ENCODE assay signal across 10 cellular contexts in genomic region chr15:65533057-65533752, GRCh38. TPM values are rescaled to one million over a fixed set of nuclear protein-coding genes. Genes with fewer than 3 reads are reported as not detected.
DNase-seq lines count a peak whose midpoint lies in the region; ATAC-seq and TF ChIP-seq lines count a peak whose summit lies in the region.
"Had no signal": no experiment of that assay in that cellular context is flagged by ENCODE, and none has a peak within 500 bp of the region (broad histone marks: within the 10 kb centered on the region; RNA-seq: fewer than 3 reads in every experiment).

No MANE protein-coding gene starts in this region.

- DNase-seq in activated T-cell treated with anti-CD3 and anti-CD28 coated beads, Interleukin-2, amount 50 U/mL, for 72 hours = no peak
- DNase-seq in activated T-cell treated with anti-CD3 and anti-CD28 coated beads for 4 hours = no peak
- no peak for DNase-seq in RWPE2 (ENCODE audit: low spot score)
- DNase-seq in glutamatergic neuron = no peak
- DNase-seq in suprapubic skin (ENCODE audit: low spot score in 2 of 2) = no peak
- DNase-seq in esophagus muscularis mucosa (ENCODE audit: extremely low spot score) = no peak
- DNase-seq: central memory CD4-positive, alpha-beta T cell; heart left ventricle had no signal

- no peaks in the 10 kb centered on the region for H3K9me3 Mint-ChIP-seq in activated T-cell treated with anti-CD3 and anti-CD28 coated beads, Interleukin-2, amount 50 U/mL, for 72 hours
- peaks cover 6% of the 10 kb centered on the region for H3K9me3 Mint-ChIP-seq in glutamatergic neuron (ENCODE audit: unreplicated experiment)

- TF ChIP-seq EP300 in suprapubic skin (IDR thresholded peaks at IDR 0.05) = no peak
- no peak for TF ChIP-seq EP300 in esophagus muscularis mucosa (IDR thresholded peaks at IDR 0.05)

- whole genome bisulfite sequencing in suprapubic skin = 44% methylated on average over 5 of the region's 5 CpGs
- 77% methylated on average over 5 of the region's 5 CpGs for WGBS in esophagus muscularis mucosa

- H3K27me3 Mint-ChIP-seq in activated T-cell treated with anti-CD3 and anti-CD28 coated beads, Interleukin-2, amount 50 U/mL, for 72 hours (ENCODE audit: low read depth) = no peaks in the 10 kb centered on the region
- peaks cover 8% of the 10 kb centered on the region for H3K27me3 Mint-ChIP-seq in glutamatergic neuron (ENCODE audit: unreplicated experiment)

- intact Hi-C loops in esophagus muscularis mucosa (cut with DNase I) = loop anchor here (5.0 kb wide), 1 partner anchor 79 kb away; the partner anchor contains the start of gene INTS14

- ATAC-seq in activated T-cell treated with anti-CD3 and anti-CD28 coated beads, Interleukin-2, amount 50 U/mL, for 72 hours (replicated peaks in 1 of 2) = no peak
- no peak for ATAC-seq in RWPE2 (ENCODE audit: low read depth)
- ATAC-seq in GM18511 (IDR thresholded peaks at IDR 0.05; ENCODE audit: unreplicated experiment) = no peak
- ATAC-seq in GM19023 (IDR thresholded peaks at IDR 0.05; ENCODE audit: unreplicated experiment) = no peak
- ATAC-seq: heart left ventricle had no signal

- H3K36me3 ChIP-seq in RWPE2 (ENCODE audit: low read depth) = peaks cover 25% of the 10 kb centered on the region
- H3K36me3 ChIP-seq in suprapubic skin = no peaks in the 10 kb centered on the region
- H3K36me3 ChIP-seq in esophagus muscularis mucosa = no peaks in the 10 kb centered on the region

- H3K27me3 ChIP-seq in RWPE2 (ENCODE audit: insufficient read depth, poor library complexity, severe bottlenecking) (no peaks in the 10 kb centered on the region), suprapubic skin (no peaks in the 10 kb centered on the region), esophagus muscularis mucosa (no peaks in the 10 kb centered on the region)
- H3K27me3 ChIP-seq: heart left ventricle had no signal

- H3K27ac Mint-ChIP-seq in activated T-cell treated with anti-CD3 and anti-CD28 coated beads, Interleukin-2, amount 50 U/mL, for 72 hours = no peak overlapping the region
- peak overlapping the region; percentile 39 for H3K27ac Mint-ChIP-seq in glutamatergic neuron (ENCODE audit: unreplicated experiment)

- H3K27ac ChIP-seq in RWPE2 (ENCODE audit: poor library complexity, severe bottlenecking) (peak overlapping the region; percentile 7), suprapubic skin (peak overlapping the region; percentile 70), esophagus muscularis mucosa (replicated peaks in 1 of 4) (no peak overlapping the region)
- H3K27ac ChIP-seq: heart left ventricle had no signal

- peak overlapping the region; percentile 58 to 89 for H3K4me3 Mint-ChIP-seq in activated T-cell treated with anti-CD3 and anti-CD28 coated beads, Interleukin-2, amount 50 U/mL, for 72 hours
- peak overlapping the region; percentile 84 for H3K4me3 Mint-ChIP-seq in glutamatergic neuron (ENCODE audit: unreplicated experiment)

- H3K9me3 ChIP-seq in RWPE2 (ENCODE audit: severe bottlenecking) (no peaks in the 10 kb centered on the region), suprapubic skin (no peaks in the 10 kb centered on the region), esophagus muscularis mucosa (no peaks in the 10 kb centered on the region)
- H3K9me3 ChIP-seq: heart left ventricle had no signal

- H3K4me1 Mint-ChIP-seq in activated T-cell treated with anti-CD3 and anti-CD28 coated beads, Interleukin-2, amount 50 U/mL, for 72 hours (ENCODE audit: low read depth) = peaks cover 60% of the 10 kb centered on the region
- peaks cover 28% of the 10 kb centered on the region for H3K4me1 Mint-ChIP-seq in glutamatergic neuron (ENCODE audit: low read depth, unreplicated experiment)

- H3K4me3 ChIP-seq in RWPE2 (ENCODE audit: severe bottlenecking) = no peak overlapping the region
- H3K4me3 ChIP-seq in suprapubic skin = no peak overlapping the region
- H3K4me3 ChIP-seq in esophagus muscularis mucosa = no peak overlapping the region
- H3K4me3 ChIP-seq: heart left ventricle had no signal

- H3K4me1 ChIP-seq in RWPE2 (ENCODE audit: insufficient read depth, poor library complexity, severe bottlenecking) = peaks cover 36% of the 10 kb centered on the region
- H3K4me1 ChIP-seq in suprapubic skin = peaks cover 35% of the 10 kb centered on the region
- H3K4me1 ChIP-seq in esophagus muscularis mucosa = peaks cover 3 to 31% (median 26%) of the 10 kb centered on the region in 4 donors

- no peak for TF ChIP-seq POLR2A in suprapubic skin (IDR thresholded peaks at IDR 0.05)
- no peak for TF ChIP-seq POLR2A in esophagus muscularis mucosa (IDR thresholded peaks at IDR 0.05; ENCODE audit: low read depth)

- peaks cover 0 to 2% of the 10 kb centered on the region in 2 donors for H3K36me3 Mint-ChIP-seq in activated T-cell treated with anti-CD3 and anti-CD28 coated beads, Interleukin-2, amount 50 U/mL, for 72 hours (ENCODE audit: insufficient read depth in 2 of 2)
- H3K36me3 Mint-ChIP-seq in glutamatergic neuron (ENCODE audit: unreplicated experiment) = no peaks in the 10 kb centered on the region

- TF ChIP-seq CTCF in RWPE2 (IDR thresholded peaks at IDR 0.05; ENCODE audit: poor library complexity, severe bottlenecking) = no peak
- TF ChIP-seq CTCF in glutamatergic neuron (IDR thresholded peaks at IDR 0.05; ENCODE audit: partially characterized antibody, unreplicated experiment) = no peak
- TF ChIP-seq CTCF in suprapubic skin (IDR thresholded peaks at IDR 0.05) = no peak
- no peak for TF ChIP-seq CTCF in esophagus muscularis mucosa (IDR thresholded peaks at IDR 0.05)

RNA-seq across cellular contexts. Expression of gene HACD3, which starts 2.9 kb away (rescaled TPM):
- total RNA-seq in activated T-cell treated with anti-CD3 and anti-CD28 coated beads, Interleukin-2, amount 50 U/mL, for 72 hours = 10 to 100 TPM; 28.3 to 40.8 TPM
- total RNA-seq in glutamatergic neuron (ENCODE audit: unreplicated experiment) = 200 TPM
- 10 to 100 TPM; 36.6 to 65.2 (median 44.9) TPM for total RNA-seq in suprapubic skin
- total RNA-seq in esophagus muscularis mucosa = 10 to 100 TPM; 19.1 to 29.6 (median 24.8) TPM

RNA-seq across cellular contexts. Expression of gene DPP8, which starts 15.7 kb away (rescaled TPM):
- total RNA-seq in activated T-cell treated with anti-CD3 and anti-CD28 coated beads, Interleukin-2, amount 50 U/mL, for 72 hours = 10 to 100 TPM; 36.1 to 38.6 TPM
- total RNA-seq in glutamatergic neuron (ENCODE audit: unreplicated experiment) (33.4 TPM), suprapubic skin (10 to 100 TPM; 22.2 to 58.3 (median 33.5) TPM), esophagus muscularis mucosa (10 to 100 TPM; 33.6 to 48.6 (median 40.0) TPM)

Comparison
In these comparisons a context has a peak if more than half of its experiments do, and no peak if none do; other contexts are left out.
1. H3K27ac ChIP-seq: peak in RWPE2 (single experiment) and suprapubic skin (single experiment); none in esophagus muscularis mucosa (0 of 4).